1 cellular context compared by ENCODE assay signal in the genomic region with DNA sequence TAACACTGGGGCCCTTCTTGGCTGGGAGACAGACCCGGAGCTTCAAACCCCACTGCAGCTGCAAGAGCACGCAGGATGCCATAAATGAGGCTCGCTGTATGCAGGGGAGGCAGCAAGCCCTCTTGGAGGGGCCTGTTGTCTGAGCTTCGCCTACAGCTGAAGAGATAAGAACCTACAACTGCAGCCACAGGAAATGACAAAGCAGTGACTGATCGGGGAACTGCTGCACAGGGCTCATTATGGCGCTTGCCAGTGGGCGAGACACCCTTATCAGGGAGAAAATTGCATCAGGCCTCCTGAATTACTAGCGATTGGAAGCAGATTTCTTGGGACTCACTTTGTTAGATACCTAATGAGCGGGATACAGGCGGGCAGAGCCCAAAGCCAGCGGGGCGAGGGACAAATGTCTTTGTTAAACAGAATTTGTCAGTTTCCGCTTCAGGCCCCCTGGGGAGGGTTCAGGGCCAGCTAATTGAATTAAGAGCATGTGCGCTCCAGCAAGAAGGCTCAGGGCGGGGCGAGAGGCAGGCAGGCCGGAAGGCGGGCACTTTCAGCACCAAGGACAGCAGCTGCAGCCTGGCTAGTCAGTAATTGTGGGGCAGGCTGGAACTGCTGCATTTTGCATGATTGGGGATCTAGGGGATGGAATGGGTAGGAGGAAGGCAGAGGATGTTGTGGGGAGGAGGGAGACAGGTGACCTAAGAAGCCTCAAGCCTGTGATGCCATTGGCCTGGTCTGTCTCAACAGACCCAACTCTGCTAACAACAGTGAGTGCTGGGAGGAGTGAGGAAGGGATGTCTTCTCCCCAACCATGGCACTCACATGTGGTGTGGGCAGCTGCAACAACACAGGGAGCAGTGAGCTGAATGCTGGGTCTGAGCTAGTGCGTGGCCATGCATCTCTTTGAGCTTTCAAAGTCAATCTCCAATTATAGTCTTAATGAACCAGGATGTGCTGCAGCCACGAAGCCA.
TF ChIP-seq lines count a peak whose summit lies in the region.

No MANE protein-coding gene starts in this region.

TF ChIP-seq in H1, 55 proteins besides CTCF, POLR2A, EP300 and RAD21 (continued from another document):
- TF ChIP-seq EZH2 (IDR thresholded peaks at IDR 0.05; ENCODE audit: low read depth, low read length, severe bottlenecking) (no peak), TAF1 (IDR thresholded peaks at IDR 0.05; ENCODE audit: low read depth, low read length) (no peak), SP1 (IDR thresholded peaks at IDR 0.05; ENCODE audit: low read depth, low read length) (0 out of 2 replicates have a peak, but pooled peaks have one; percentile 8), TAF7 (optimal IDR thresholded peaks at IDR 0.05; ENCODE audit: borderline replicate concordance, low read depth, low read length) (peak; percentile 48), GABPA (IDR thresholded peaks at IDR 0.05; ENCODE audit: borderline replicate concordance, insufficient read depth, low read length) (peak; percentile 62; the same call in 1 of the 2 replicates), NANOG (IDR thresholded peaks at IDR 0.05; ENCODE audit: insufficient read depth, low read depth, low read length, poor library complexity, severe bottlenecking) (peak; percentile 24), TCF12 (IDR thresholded peaks at IDR 0.05; ENCODE audit: low read depth, low read length) (0 out of 2 replicates have a peak, but pooled peaks have one; percentile 7), CTBP2 (IDR thresholded peaks at IDR 0.05; ENCODE audit: borderline replicate concordance, insufficient read depth, insufficient read length, low read length) (peak; percentile 50), KDM5A (IDR thresholded peaks at IDR 0.05; ENCODE audit: low read length) (no peak), SIN3A (conservative IDR thresholded peaks at IDR 0.05 in 1 of 2, IDR thresholded peaks at IDR 0.05 in 1 of 2; ENCODE audit: low read depth in 1 of 2, low read length in 2 of 2) (peak; percentile 98 to 99), CREB1 (IDR thresholded peaks at IDR 0.05) (peak; percentile 21; the same call in 1 of the 2 replicates), ASH2L (IDR thresholded peaks at IDR 0.05; ENCODE audit: low read length) (peak; percentile 30), SAP30 (IDR thresholded peaks at IDR 0.05; ENCODE audit: insufficient read depth, insufficient replicate concordance, low read length) (peak; percentile 94), RFX5 (IDR thresholded peaks at IDR 0.05; ENCODE audit: borderline replicate concordance, low read depth, low read length) (peak; percentile 56; the same call in 1 of the 2 replicates), HDAC2 (IDR thresholded peaks at IDR 0.05; ENCODE audit: borderline replicate concordance in 1 of 2, low read depth in 2 of 2, low read length in 2 of 2) (peak; percentile 69 to 93; a peak in 2 of 4 replicates)
- TF ChIP-seq, protein P1, sequence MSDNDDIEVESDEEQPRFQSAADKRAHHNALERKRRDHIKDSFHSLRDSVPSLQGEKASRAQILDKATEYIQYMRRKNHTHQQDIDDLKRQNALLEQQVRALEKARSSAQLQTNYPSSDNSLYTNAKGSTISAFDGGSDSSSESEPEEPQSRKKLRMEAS (IDR thresholded peaks at IDR 0.05) = peak; percentile 94
- TF ChIP-seq, protein P2, sequence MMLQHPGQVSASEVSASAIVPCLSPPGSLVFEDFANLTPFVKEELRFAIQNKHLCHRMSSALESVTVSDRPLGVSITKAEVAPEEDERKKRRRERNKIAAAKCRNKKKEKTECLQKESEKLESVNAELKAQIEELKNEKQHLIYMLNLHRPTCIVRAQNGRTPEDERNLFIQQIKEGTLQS (IDR thresholded peaks at IDR 0.05; ENCODE audit: insufficient read depth, low read depth, low read length) = no peak
- TF ChIP-seq, protein P3, sequence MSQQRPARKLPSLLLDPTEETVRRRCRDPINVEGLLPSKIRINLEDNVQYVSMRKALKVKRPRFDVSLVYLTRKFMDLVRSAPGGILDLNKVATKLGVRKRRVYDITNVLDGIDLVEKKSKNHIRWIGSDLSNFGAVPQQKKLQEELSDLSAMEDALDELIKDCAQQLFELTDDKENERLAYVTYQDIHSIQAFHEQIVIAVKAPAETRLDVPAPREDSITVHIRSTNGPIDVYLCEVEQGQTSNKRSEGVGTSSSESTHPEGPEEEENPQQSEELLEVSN (IDR thresholded peaks at IDR 0.05) = peak; percentile 49; the same call in 1 of the 2 replicates
